Comparison of ENCODE assay signal across 20 cellular contexts in the genomic region with DNA sequence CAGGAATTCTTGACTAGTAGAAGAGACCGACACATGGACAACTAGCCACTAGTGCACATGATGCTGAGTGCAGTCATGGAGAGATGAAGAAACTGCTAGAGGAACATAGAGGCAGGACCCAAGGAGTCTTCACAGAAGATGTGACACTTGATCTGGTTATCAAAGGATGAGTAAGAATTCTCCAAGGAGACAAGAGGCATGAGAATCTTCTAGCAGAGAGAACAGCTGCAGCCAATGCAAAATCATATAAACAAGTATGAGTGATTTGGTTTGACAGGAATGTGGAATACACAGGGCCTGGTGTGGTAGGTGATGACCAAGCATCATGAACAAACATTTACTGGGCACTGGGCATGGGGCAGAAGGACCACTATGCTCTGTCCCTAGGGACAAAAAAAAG.
"Had no signal": no experiment of that assay in that cellular context is flagged by ENCODE, and none has a peak within 500 bp of the region (broad histone marks: within the 10 kb centered on the region; RNA-seq: fewer than 3 reads in every experiment).

No MANE protein-coding gene starts in this region.

- H3K4me1 Mint-ChIP-seq: immature natural killer cell had no signal

- H3K27ac Mint-ChIP-seq: activated naive CD4-positive, alpha-beta T cell treated with anti-CD3 and anti-CD28 coated beads, Interleukin-2, amount 50 U/mL, for 72 hours; effector memory CD8-positive, alpha-beta T cell; immature natural killer cell; natural killer cell treated with Interleukin-12 subunit alpha and Interleukin-12 subunit beta and Interleukin-15 and Interleukin-18, amount 100 ng/mL, for 72 hours had no signal

- H3K9me3 Mint-ChIP-seq: activated naive CD4-positive, alpha-beta T cell treated with anti-CD3 and anti-CD28 coated beads, Interleukin-2, amount 50 U/mL, for 72 hours; effector memory CD8-positive, alpha-beta T cell; natural killer cell treated with Interleukin-12 subunit alpha and Interleukin-12 subunit beta and Interleukin-15 and Interleukin-18, amount 100 ng/mL, for 72 hours had no signal

- H3K36me3 ChIP-seq: adrenal gland, cardiac muscle cell, gastroesophageal sphincter, heart right ventricle, sigmoid colon, tibial artery, WERI-Rb-1 had no signal

- H3K4me3 ChIP-seq: adrenal gland, cardiac muscle cell, gastroesophageal sphincter, heart right ventricle, sigmoid colon, tibial artery had no signal

- H3K4me3 Mint-ChIP-seq: effector memory CD8-positive, alpha-beta T cell; immature natural killer cell; natural killer cell treated with Interleukin-12 subunit alpha and Interleukin-12 subunit beta and Interleukin-15 and Interleukin-18, amount 100 ng/mL, for 72 hours had no signal

- H3K27me3 ChIP-seq: adrenal gland, cardiac muscle cell, heart right ventricle, sigmoid colon, tibial artery had no signal

- H3K9ac ChIP-seq: parathyroid adenoma had no signal

- H3K36me3 Mint-ChIP-seq: activated naive CD4-positive, alpha-beta T cell treated with anti-CD3 and anti-CD28 coated beads, Interleukin-2, amount 50 U/mL, for 72 hours; immature natural killer cell; natural killer cell treated with Interleukin-12 subunit alpha and Interleukin-12 subunit beta and Interleukin-15 and Interleukin-18, amount 100 ng/mL, for 72 hours had no signal

- DNase-seq: activated CD4-positive, alpha-beta T cell treated with anti-CD3 and anti-CD28 coated beads for 1 hour; activated CD4-positive, alpha-beta T cell treated with anti-CD3 and anti-CD28 coated beads, Interleukin-2, amount 50 U/mL, for 4 hours; activated gamma-delta T cell treated with Interleukin-2 at 50 U/mL for 16 hours; adrenal gland; effector memory CD8-positive, alpha-beta T cell; heart right ventricle; immature natural killer cell; sigmoid colon; stimulated activated CD4-positive, alpha-beta T cell treated with anti-CD3 and anti-CD28 coated beads, Interleukin-12 subunit alpha, Interleukin-12 subunit beta, amount 100 ng/mL, for 4 hours; stimulated activated CD4-positive, alpha-beta T cell treated with anti-CD3 and anti-CD28 coated beads, Interleukin-1b, Interleukin-23, amount 100 ng/mL, for 48 hours; stimulated activated CD8-positive, alpha-beta memory T cell treated with anti-CD3 and anti-CD28 coated beads, Interleukin-4, amount 100 ng/mL, for 48 hours; stimulated activated naive CD4-positive, alpha-beta T cell treated with Interleukin-2 at 50 U/mL for 16 hours; substantia nigra; tibial artery; WERI-Rb-1 had no signal

- H3K4me1 ChIP-seq: adrenal gland, parathyroid adenoma, sigmoid colon, tibial artery had no signal

- ATAC-seq: activated naive CD4-positive, alpha-beta T cell treated with anti-CD3 and anti-CD28 coated beads, Interleukin-2, amount 50 U/mL, for 72 hours; effector memory CD8-positive, alpha-beta T cell; gastroesophageal sphincter; heart right ventricle; natural killer cell treated with Interleukin-12 subunit alpha and Interleukin-12 subunit beta and Interleukin-15 and Interleukin-18, amount 100 ng/mL, for 72 hours had no signal

- H3K9me3 ChIP-seq: adrenal gland, gastroesophageal sphincter, heart right ventricle, sigmoid colon, tibial artery had no signal
